1 cellular context compared by ENCODE assay signal in genomic region chr1:43558346-43558841, GRCh38.
TF ChIP-seq lines count a peak whose summit lies in the region.

No MANE protein-coding gene starts in this region.

TF ChIP-seq in IMR-90, 13 proteins besides CTCF, POLR2A, EP300 and RAD21:
- TF ChIP-seq MAZ (IDR thresholded peaks at IDR 0.05; ENCODE audit: borderline replicate concordance, low read depth, low read length) (peak; percentile 52; the same call in 1 of the 2 replicates), CEBPB (IDR thresholded peaks at IDR 0.05; ENCODE audit: low read depth, low read length) (no peak)
